In the genomic region with DNA sequence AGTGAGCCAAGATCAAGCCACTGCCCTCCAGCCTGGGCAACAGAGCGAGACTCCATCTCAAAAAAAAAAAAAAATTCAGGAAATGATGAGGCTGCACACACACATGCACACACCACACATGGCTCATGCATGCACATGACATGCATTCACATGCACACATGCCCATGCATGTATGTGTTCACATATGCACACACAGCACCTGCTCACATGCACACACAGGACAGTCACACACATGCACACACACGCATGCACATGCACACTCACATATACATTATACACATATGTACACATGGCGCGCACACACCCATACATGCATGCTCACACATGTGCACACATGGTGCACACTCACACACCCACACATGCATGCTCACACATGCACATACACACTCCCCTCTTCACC, we compare ENCODE assay signal across 2 cellular contexts.
TF ChIP-seq lines count a peak whose summit lies in the region.

No MANE protein-coding gene starts in this region.

TF ChIP-seq in HepG2, 621 proteins besides CTCF, POLR2A, EP300 and RAD21 (continues in another document):
- TF ChIP-seq, protein P1, sequence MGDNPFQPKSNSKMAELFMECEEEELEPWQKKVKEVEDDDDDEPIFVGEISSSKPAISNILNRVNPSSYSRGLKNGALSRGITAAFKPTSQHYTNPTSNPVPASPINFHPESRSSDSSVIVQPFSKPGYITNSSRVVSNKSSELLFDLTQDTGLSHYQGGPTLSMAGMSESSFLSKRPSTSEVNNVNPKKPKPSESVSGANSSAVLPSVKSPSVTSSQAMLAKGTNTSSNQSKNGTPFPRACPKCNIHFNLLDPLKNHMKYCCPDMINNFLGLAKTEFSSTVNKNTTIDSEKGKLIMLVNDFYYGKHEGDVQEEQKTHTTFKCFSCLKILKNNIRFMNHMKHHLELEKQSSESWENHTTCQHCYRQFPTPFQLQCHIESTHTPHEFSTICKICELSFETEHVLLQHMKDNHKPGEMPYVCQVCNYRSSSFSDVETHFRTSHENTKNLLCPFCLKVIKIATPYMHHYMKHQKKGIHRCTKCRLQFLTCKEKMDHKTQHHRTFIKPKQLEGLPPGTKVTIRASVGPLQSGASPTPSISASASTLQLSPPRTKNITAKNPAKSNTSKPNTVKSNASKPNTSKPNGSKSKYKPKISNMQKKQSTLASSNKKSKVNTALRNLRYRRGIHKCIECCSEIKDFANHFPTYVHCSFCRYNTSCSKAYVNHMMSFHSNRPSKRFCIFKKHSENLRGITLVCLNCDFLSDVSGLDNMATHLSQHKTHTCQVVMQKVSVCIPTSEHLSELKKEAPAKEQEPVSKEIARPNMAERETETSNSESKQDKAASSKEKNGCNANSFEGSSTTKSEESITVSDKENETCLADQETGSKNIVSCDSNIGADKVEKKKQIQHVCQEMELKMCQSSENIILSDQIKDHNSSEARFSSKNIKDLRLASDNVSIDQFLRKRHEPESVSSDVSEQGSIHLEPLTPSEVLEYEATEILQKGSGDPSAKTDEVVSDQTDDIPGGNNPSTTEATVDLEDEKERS (CRISPR knock-in tag; IDR thresholded peaks at IDR 0.05): no peak
- TF ChIP-seq, protein P2, sequence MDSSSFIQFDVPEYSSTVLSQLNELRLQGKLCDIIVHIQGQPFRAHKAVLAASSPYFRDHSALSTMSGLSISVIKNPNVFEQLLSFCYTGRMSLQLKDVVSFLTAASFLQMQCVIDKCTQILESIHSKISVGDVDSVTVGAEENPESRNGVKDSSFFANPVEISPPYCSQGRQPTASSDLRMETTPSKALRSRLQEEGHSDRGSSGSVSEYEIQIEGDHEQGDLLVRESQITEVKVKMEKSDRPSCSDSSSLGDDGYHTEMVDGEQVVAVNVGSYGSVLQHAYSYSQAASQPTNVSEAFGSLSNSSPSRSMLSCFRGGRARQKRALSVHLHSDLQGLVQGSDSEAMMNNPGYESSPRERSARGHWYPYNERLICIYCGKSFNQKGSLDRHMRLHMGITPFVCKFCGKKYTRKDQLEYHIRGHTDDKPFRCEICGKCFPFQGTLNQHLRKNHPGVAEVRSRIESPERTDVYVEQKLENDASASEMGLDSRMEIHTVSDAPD (CRISPR knock-in tag; IDR thresholded peaks at IDR 0.05): no peak
- TF ChIP-seq, protein P3, sequence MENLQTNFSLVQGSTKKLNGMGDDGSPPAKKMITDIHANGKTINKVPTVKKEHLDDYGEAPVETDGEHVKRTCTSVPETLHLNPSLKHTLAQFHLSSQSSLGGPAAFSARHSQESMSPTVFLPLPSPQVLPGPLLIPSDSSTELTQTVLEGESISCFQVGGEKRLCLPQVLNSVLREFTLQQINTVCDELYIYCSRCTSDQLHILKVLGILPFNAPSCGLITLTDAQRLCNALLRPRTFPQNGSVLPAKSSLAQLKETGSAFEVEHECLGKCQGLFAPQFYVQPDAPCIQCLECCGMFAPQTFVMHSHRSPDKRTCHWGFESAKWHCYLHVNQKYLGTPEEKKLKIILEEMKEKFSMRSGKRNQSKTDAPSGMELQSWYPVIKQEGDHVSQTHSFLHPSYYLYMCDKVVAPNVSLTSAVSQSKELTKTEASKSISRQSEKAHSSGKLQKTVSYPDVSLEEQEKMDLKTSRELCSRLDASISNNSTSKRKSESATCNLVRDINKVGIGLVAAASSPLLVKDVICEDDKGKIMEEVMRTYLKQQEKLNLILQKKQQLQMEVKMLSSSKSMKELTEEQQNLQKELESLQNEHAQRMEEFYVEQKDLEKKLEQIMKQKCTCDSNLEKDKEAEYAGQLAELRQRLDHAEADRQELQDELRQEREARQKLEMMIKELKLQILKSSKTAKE (CRISPR knock-in tag; IDR thresholded peaks at IDR 0.05; ENCODE audit: borderline replicate concordance): peak; percentile 38; the same call in 1 of the 2 replicates
- TF ChIP-seq HOXA7 (CRISPR knock-in tag; IDR thresholded peaks at IDR 0.05): peak; percentile 70; the same call in 1 of the 2 replicates
- TF ChIP-seq RXRA (CRISPR knock-in tag; IDR thresholded peaks at IDR 0.05): 0 out of 2 replicates have a peak, but pooled peaks have one; percentile 6
- TF ChIP-seq, protein P4, sequence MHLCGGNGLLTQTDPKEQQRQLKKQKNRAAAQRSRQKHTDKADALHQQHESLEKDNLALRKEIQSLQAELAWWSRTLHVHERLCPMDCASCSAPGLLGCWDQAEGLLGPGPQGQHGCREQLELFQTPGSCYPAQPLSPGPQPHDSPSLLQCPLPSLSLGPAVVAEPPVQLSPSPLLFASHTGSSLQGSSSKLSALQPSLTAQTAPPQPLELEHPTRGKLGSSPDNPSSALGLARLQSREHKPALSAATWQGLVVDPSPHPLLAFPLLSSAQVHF (CRISPR knock-in tag; IDR thresholded peaks at IDR 0.05): 0 out of 2 replicates have a peak, but pooled peaks have one; percentile 41
- TF ChIP-seq EED (CRISPR knock-in tag; IDR thresholded peaks at IDR 0.05): no peak
- TF ChIP-seq MBD4 (IDR thresholded peaks at IDR 0.05; ENCODE audit: borderline replicate concordance, low read length): no peak
- TF ChIP-seq, protein P5, sequence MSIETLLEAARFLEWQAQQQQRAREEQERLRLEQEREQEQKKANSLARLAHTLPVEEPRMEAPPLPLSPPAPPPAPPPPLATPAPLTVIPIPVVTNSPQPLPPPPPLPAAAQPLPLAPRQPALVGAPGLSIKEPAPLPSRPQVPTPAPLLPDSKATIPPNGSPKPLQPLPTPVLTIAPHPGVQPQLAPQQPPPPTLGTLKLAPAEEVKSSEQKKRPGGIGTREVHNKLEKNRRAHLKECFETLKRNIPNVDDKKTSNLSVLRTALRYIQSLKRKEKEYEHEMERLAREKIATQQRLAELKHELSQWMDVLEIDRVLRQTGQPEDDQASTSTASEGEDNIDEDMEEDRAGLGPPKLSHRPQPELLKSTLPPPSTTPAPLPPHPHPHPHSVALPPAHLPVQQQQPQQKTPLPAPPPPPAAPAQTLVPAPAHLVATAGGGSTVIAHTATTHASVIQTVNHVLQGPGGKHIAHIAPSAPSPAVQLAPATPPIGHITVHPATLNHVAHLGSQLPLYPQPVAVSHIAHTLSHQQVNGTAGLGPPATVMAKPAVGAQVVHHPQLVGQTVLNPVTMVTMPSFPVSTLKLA (IDR thresholded peaks at IDR 0.05): peak; percentile 97
- 0 out of 2 replicates have a peak, but pooled peaks have one; percentile 39 for TF ChIP-seq HOXA9 (CRISPR knock-in tag; IDR thresholded peaks at IDR 0.05; ENCODE audit: borderline replicate concordance)
- TF ChIP-seq ZNF780A (CRISPR knock-in tag; IDR thresholded peaks at IDR 0.05): 0 out of 2 replicates have a peak, but pooled peaks have one; percentile 71
- TF ChIP-seq JUNB (CRISPR knock-in tag; IDR thresholded peaks at IDR 0.05; ENCODE audit: borderline replicate concordance): peak; percentile 33; the same call in 1 of the 2 replicates
- TF ChIP-seq ZNF672 (CRISPR knock-in tag; IDR thresholded peaks at IDR 0.05): 0 out of 2 replicates have a peak, but pooled peaks have one; percentile 75
- peak; percentile 51; the same call in 1 of the 2 replicates for TF ChIP-seq SP1 (IDR thresholded peaks at IDR 0.05)
- 0 out of 2 replicates have a peak, but pooled peaks have one; percentile 6 for TF ChIP-seq SP1 (CRISPR knock-in tag; IDR thresholded peaks at IDR 0.05)
- 0 out of 2 replicates have a peak, but pooled peaks have one; percentile 40 for TF ChIP-seq ZNF589 (CRISPR knock-in tag; conservative IDR thresholded peaks at IDR 0.05)

TF ChIP-seq in GM12878, 131 proteins besides CTCF, POLR2A, EP300 and RAD21:
- TF ChIP-seq BCL3 (IDR thresholded peaks at IDR 0.05; ENCODE audit: borderline replicate concordance, insufficient read depth, low read depth, low read length, poor library complexity, severe bottlenecking) (peak; percentile 90), SUZ12 (IDR thresholded peaks at IDR 0.05; ENCODE audit: unreplicated experiment) (no peak), PBX3 (IDR thresholded peaks at IDR 0.05; ENCODE audit: insufficient replicate concordance, low read depth, low read length) (peak; percentile 34)
